ENCODE assay signal across 1 cellular context in genomic region chr6:122904166-122904565, GRCh38.
TF ChIP-seq lines count a peak whose summit lies in the region.

No MANE protein-coding gene starts in this region.

TF ChIP-seq in HepG2, 621 proteins besides CTCF, POLR2A, EP300 and RAD21 (continued from another document):
- no peak for TF ChIP-seq ZNF275 (CRISPR knock-in tag; IDR thresholded peaks at IDR 0.05; ENCODE audit: borderline replicate concordance)
- TF ChIP-seq RFX3 (CRISPR knock-in tag; IDR thresholded peaks at IDR 0.05): no peak
- no peak for TF ChIP-seq CC2D1A (CRISPR knock-in tag; IDR thresholded peaks at IDR 0.05)
- TF ChIP-seq YEATS4 (CRISPR knock-in tag; IDR thresholded peaks at IDR 0.05; ENCODE audit: borderline replicate concordance): no peak
- no peak for TF ChIP-seq HINFP (CRISPR knock-in tag; IDR thresholded peaks at IDR 0.05; ENCODE audit: low read depth)
- no peak for TF ChIP-seq ZNF343 (CRISPR knock-in tag; IDR thresholded peaks at IDR 0.05)
- no peak for TF ChIP-seq ZNF569 (CRISPR knock-in tag; IDR thresholded peaks at IDR 0.05; ENCODE audit: borderline replicate concordance)
- no peak for TF ChIP-seq ZNF768 (CRISPR knock-in tag; IDR thresholded peaks at IDR 0.05)
- TF ChIP-seq GLI4 (CRISPR knock-in tag; IDR thresholded peaks at IDR 0.05; ENCODE audit: borderline replicate concordance): no peak
- TF ChIP-seq HOXA9 (CRISPR knock-in tag; IDR thresholded peaks at IDR 0.05; ENCODE audit: borderline replicate concordance): no peak
- no peak for TF ChIP-seq ZBTB4 (CRISPR knock-in tag; IDR thresholded peaks at IDR 0.05; ENCODE audit: borderline replicate concordance)
- no peak for TF ChIP-seq EED (CRISPR knock-in tag; IDR thresholded peaks at IDR 0.05)
- TF ChIP-seq ZNF329 (CRISPR knock-in tag; IDR thresholded peaks at IDR 0.05; ENCODE audit: low read depth): no peak
- no peak for TF ChIP-seq PHB2 (IDR thresholded peaks at IDR 0.05; ENCODE audit: partially characterized antibody)
- no peak for TF ChIP-seq HMGXB4 (CRISPR knock-in tag; IDR thresholded peaks at IDR 0.05; ENCODE audit: borderline replicate concordance in 1 of 2, low read depth in 1 of 2)
- TF ChIP-seq FOXK1 (CRISPR knock-in tag; IDR thresholded peaks at IDR 0.05; ENCODE audit: borderline replicate concordance, low read depth): no peak
